ENCODE assay signal across 17 cellular contexts in the genomic region with DNA sequence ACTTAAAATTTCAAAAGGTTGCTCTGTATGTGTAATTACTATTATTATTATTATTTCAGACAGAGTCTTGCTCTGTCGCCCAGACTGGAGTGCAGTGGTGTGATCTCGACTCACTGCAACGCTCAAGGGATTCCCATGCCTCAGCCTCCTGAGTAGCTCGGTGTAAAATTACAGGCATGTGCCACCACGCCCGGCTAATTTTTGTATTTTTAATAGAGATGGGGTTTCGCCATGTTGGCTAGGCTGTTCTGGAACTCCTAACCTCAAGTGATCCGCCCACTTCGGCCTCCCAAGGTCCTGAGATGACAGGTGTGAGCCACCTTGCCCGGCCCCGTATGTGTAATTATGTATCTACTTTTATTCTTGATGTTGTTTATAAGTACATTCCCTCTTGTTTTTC.
DNase-seq lines count a peak whose midpoint lies in the region; ATAC-seq and TF ChIP-seq lines count a peak whose summit lies in the region.
"Had no signal": no experiment of that assay in that cellular context is flagged by ENCODE, and none has a peak within 500 bp of the region (broad histone marks: within the 10 kb centered on the region; RNA-seq: fewer than 3 reads in every experiment).

No MANE protein-coding gene starts in this region.

- no peak for TF ChIP-seq RAD21 in HCT116 (IDR thresholded peaks at IDR 0.05; ENCODE audit: low read depth)

- no peak overlapping the region for H3K4me2 ChIP-seq in HCT116 (ENCODE audit: low read length)

- peak overlapping the region; percentile 2 for H2AFZ ChIP-seq in HCT116 (ENCODE audit: low read depth, low read length, poor library complexity, severe bottlenecking)

- no peaks in the 10 kb centered on the region for H3K36me3 ChIP-seq in CD8-positive, alpha-beta T cell (ENCODE audit: insufficient read depth, low read length)
- no peaks in the 10 kb centered on the region for H3K36me3 ChIP-seq in HCT116 (ENCODE audit: control insufficient read depth in 1 of 2, insufficient read depth in 2 of 2, low read length in 2 of 2)
- H3K36me3 ChIP-seq: upper lobe of left lung had no signal

- no peak for TF ChIP-seq POLR2A in HCT116 (IDR thresholded peaks at IDR 0.05; ENCODE audit: borderline replicate concordance, extremely low read depth, insufficient read depth, insufficient read length)

- no peak overlapping the region for H3K27ac Mint-ChIP-seq in CD8-positive, alpha-beta T cell
- peak overlapping the region; percentile 90 for H3K27ac Mint-ChIP-seq in activated B cell treated with CpG ODN at 0.5 μM for 24 hours

- no peaks in the 10 kb centered on the region for H3K79me2 ChIP-seq in HCT116 (ENCODE audit: insufficient read depth, low read length)

- H4K20me1 ChIP-seq in HCT116 (ENCODE audit: insufficient read depth) = no peaks in the 10 kb centered on the region

- intact Hi-C loops in CD8-positive, alpha-beta T cell (cut with DNase I, micrococcal nuclease) = loop anchor here (5.0 kb wide), 5 partner anchors 47 to 258 kb away; no protein-coding TSS in a partner anchor
- intact Hi-C loops in HCT116 (cut with micrococcal nuclease) (no loop called here), activated B cell treated with CpG ODN at 0.5 μM for 24 hours (cut with micrococcal nuclease) (loop anchor here (5.0 kb wide), 2 partner anchors 168 to 283 kb away; no protein-coding TSS in a partner anchor)

- no peak for ATAC-seq in CD8-positive, alpha-beta T cell
- ATAC-seq in HCT116 (no peak), activated B cell treated with CpG ODN at 0.5 μM for 24 hours (ENCODE audit: low read depth) (no peak), left lobe of liver (no peak), GM19395 (IDR thresholded peaks at IDR 0.05; ENCODE audit: unreplicated experiment) (no peak)
- ATAC-seq: effector memory CD8-positive, alpha-beta T cell; sciatic nerve; SK-N-SH treated with all-trans-retinoic acid at 6 μM for 48 hours; stimulated activated naive CD8-positive, alpha-beta T cell treated with anti-CD3 and anti-CD28 coated beads, Interleukin-15, Interleukin-2, amounts not matched to agents 100 U/mL and 50 U/mL, for 24 hours had no signal

- peak overlapping the region; percentile 22 for H3K4me3 Mint-ChIP-seq in CD8-positive, alpha-beta T cell
- no peak overlapping the region for H3K4me3 Mint-ChIP-seq in activated B cell treated with CpG ODN at 0.5 μM for 24 hours

- no peaks in the 10 kb centered on the region for H3K9me3 Mint-ChIP-seq in CD8-positive, alpha-beta T cell
- H3K9me3 Mint-ChIP-seq in activated B cell treated with CpG ODN at 0.5 μM for 24 hours = no peaks in the 10 kb centered on the region
- H3K9me3 Mint-ChIP-seq: effector memory CD8-positive, alpha-beta T cell had no signal

- no peak overlapping the region for H3K27ac ChIP-seq in CD8-positive, alpha-beta T cell (ENCODE audit: low read depth, low read length)
- H3K27ac ChIP-seq in HCT116 (ENCODE audit: low read depth, low read length) = no peak overlapping the region

- no peaks in the 10 kb centered on the region for H3K9me2 ChIP-seq in HCT116 (ENCODE audit: insufficient read depth)

- no peak overlapping the region for H3K4me3 ChIP-seq in CD8-positive, alpha-beta T cell (ENCODE audit: low read depth, low read length)
- no peak overlapping the region for H3K4me3 ChIP-seq in HCT116 (replicated peaks in 1 of 2; ENCODE audit: low read depth in 1 of 2, low read length in 2 of 2)

- no peaks in the 10 kb centered on the region for H3K27me3 ChIP-seq in CD8-positive, alpha-beta T cell (ENCODE audit: insufficient read depth, low read length)
- H3K27me3 ChIP-seq in HCT116 (ENCODE audit: insufficient read depth, low read length) = no peaks in the 10 kb centered on the region
- H3K27me3 ChIP-seq: upper lobe of left lung had no signal

- peaks cover 57% of the 10 kb centered on the region for H3K4me1 ChIP-seq in CD8-positive, alpha-beta T cell (ENCODE audit: insufficient read depth, low read length)
- H3K4me1 ChIP-seq in HCT116 (ENCODE audit: control insufficient read depth in 1 of 2, insufficient read depth in 2 of 2, low read length in 2 of 2) = peaks cover 3 to 20% of the 10 kb centered on the region in 2 experiments; a peak in 3 of 4 replicates

- CTCF ChIA-PET in CD8-positive, alpha-beta T cell (lab: Charles Lee) = interaction anchor here (1.0 to 2.5 kb wide), 4 partner anchors 10 to 48 kb away, joined by 3 to 12 read pairs (median 4); no protein-coding TSS in a partner anchor
- CTCF ChIA-PET in HCT116 (lab: Charles Lee) = no interaction called here
- CTCF ChIA-PET in activated B cell treated with CpG ODN at 0.5 μM for 24 hours (lab: Charles Lee) = interaction anchor here (1.3 kb wide), 1 partner anchor 18 kb away, joined by 3 read pairs; no protein-coding TSS in a partner anchor

- POLR2A ChIA-PET in CD8-positive, alpha-beta T cell (lab: Charles Lee) = interaction anchor here (0.8 to 2.1 kb wide), 5 partner anchors 12 to 172 kb away, joined by 3 to 8 read pairs (median 3); no protein-coding TSS in a partner anchor
- POLR2A ChIA-PET in HCT116 (lab: Charles Lee) = no interaction called here
- POLR2A ChIA-PET in activated B cell treated with CpG ODN at 0.5 μM for 24 hours (lab: Charles Lee) = interaction anchor here (0.5 to 2.0 kb wide), 5 partner anchors 20 to 248 kb away, joined by 3 to 8 read pairs (median 3); no protein-coding TSS in a partner anchor

- RAD21 ChIA-PET in HCT116 (lab: Charles Lee; ENCODE audit: low non-redundant PET in 1 of 2, low total read pairs in 2 of 2, uncharacterized antibody in 2 of 2, unreplicated experiment in 2 of 2) = no interaction called here

- H3K4me1 Mint-ChIP-seq in CD8-positive, alpha-beta T cell (ENCODE audit: low read depth) = peaks cover 65% of the 10 kb centered on the region
- H3K4me1 Mint-ChIP-seq in activated B cell treated with CpG ODN at 0.5 μM for 24 hours = peaks cover 73% of the 10 kb centered on the region

- BruUV-seq in HCT116 (replicated peaks; lab: Mats Ljungman, UMichigan) = no TSS peak

- no peak for TF ChIP-seq CTCF in CD8-positive, alpha-beta T cell (IDR thresholded peaks at IDR 0.05)
- no peak for TF ChIP-seq CTCF in HCT116 (IDR thresholded peaks at IDR 0.05 in 2 of 3, conservative IDR thresholded peaks at IDR 0.05 in 1 of 3; ENCODE audit: borderline replicate concordance in 1 of 3, insufficient read depth in 1 of 3, low read depth in 2 of 3, low read length in 2 of 3)
- no peak for TF ChIP-seq CTCF in activated B cell treated with CpG ODN at 0.5 μM for 24 hours (IDR thresholded peaks at IDR 0.05)

- no peak for DNase-seq in CD8-positive, alpha-beta T cell
- DNase-seq in HCT116 (ENCODE audit: low read depth, low spot score) (no peak), activated B cell treated with CpG ODN at 0.5 μM for 24 hours (no peak), left lobe of liver (ENCODE audit: low spot score) (peak; percentile 37), nucleus accumbens (lab: John Stamatoyannopoulos, UW) (no peak), NCI-H128 (lab: John Stamatoyannopoulos, UW; ENCODE audit: unreplicated experiment) (no peak)
- DNase-seq: activated CD4-positive, alpha-beta T cell treated with anti-CD3 and anti-CD28 coated beads for 48 hours; activated gamma-delta T cell treated with Interleukin-2 at 50 U/mL for 16 hours; effector memory CD8-positive, alpha-beta T cell; H7; mammary epithelial cell; NCI-H446; stimulated activated naive CD8-positive, alpha-beta T cell treated with anti-CD3 and anti-CD28 coated beads, Interleukin-15, Interleukin-2, amounts not matched to agents 100 U/mL and 50 U/mL, for 24 hours; upper lobe of left lung had no signal

- H3K27me3 Mint-ChIP-seq in CD8-positive, alpha-beta T cell (ENCODE audit: low read depth) = no peaks in the 10 kb centered on the region
- no peaks in the 10 kb centered on the region for H3K27me3 Mint-ChIP-seq in activated B cell treated with CpG ODN at 0.5 μM for 24 hours
- H3K27me3 Mint-ChIP-seq: effector memory CD8-positive, alpha-beta T cell had no signal

- no peaks in the 10 kb centered on the region for H3K36me3 Mint-ChIP-seq in CD8-positive, alpha-beta T cell
- no peaks in the 10 kb centered on the region for H3K36me3 Mint-ChIP-seq in activated B cell treated with CpG ODN at 0.5 μM for 24 hours (ENCODE audit: low read depth)

- no peak overlapping the region for H3K9ac ChIP-seq in HCT116 (ENCODE audit: low read length)

- H3K9me3 ChIP-seq in CD8-positive, alpha-beta T cell (ENCODE audit: low read length) = no peaks in the 10 kb centered on the region
- no peaks in the 10 kb centered on the region for H3K9me3 ChIP-seq in HCT116 (ENCODE audit: control insufficient read depth in 1 of 2, insufficient read depth in 1 of 2, low read depth in 1 of 2, low read length in 2 of 2)
- H3K9me3 ChIP-seq: upper lobe of left lung had no signal

TF ChIP-seq in HCT116, 20 proteins besides CTCF, POLR2A, EP300 and RAD21:
- TF ChIP-seq ELF1 (IDR thresholded peaks at IDR 0.05; ENCODE audit: borderline replicate concordance, low read depth) (no peak), CEBPB (IDR thresholded peaks at IDR 0.05; ENCODE audit: low read depth) (no peak), ATF3 (IDR thresholded peaks at IDR 0.05) (no peak), ZFX (IDR thresholded peaks at IDR 0.05) (no peak), EGR1 (IDR thresholded peaks at IDR 0.05; ENCODE audit: low read depth) (no peak), SIN3A (IDR thresholded peaks at IDR 0.05; ENCODE audit: low read depth) (no peak), YY1 (IDR thresholded peaks at IDR 0.05; ENCODE audit: extremely low read depth, insufficient replicate concordance, low read depth, low read length) (no peak), FOSL1 (IDR thresholded peaks at IDR 0.05; ENCODE audit: low read depth) (no peak), SRF (IDR thresholded peaks at IDR 0.05; ENCODE audit: low read depth) (no peak), EZH2 (IDR thresholded peaks at IDR 0.05) (no peak), MAX (IDR thresholded peaks at IDR 0.05) (no peak), POLR2AphosphoS5 (IDR thresholded peaks at IDR 0.05; ENCODE audit: low read depth, low read length) (no peak)
